1 cellular context compared by ENCODE assay signal in the genomic region with DNA sequence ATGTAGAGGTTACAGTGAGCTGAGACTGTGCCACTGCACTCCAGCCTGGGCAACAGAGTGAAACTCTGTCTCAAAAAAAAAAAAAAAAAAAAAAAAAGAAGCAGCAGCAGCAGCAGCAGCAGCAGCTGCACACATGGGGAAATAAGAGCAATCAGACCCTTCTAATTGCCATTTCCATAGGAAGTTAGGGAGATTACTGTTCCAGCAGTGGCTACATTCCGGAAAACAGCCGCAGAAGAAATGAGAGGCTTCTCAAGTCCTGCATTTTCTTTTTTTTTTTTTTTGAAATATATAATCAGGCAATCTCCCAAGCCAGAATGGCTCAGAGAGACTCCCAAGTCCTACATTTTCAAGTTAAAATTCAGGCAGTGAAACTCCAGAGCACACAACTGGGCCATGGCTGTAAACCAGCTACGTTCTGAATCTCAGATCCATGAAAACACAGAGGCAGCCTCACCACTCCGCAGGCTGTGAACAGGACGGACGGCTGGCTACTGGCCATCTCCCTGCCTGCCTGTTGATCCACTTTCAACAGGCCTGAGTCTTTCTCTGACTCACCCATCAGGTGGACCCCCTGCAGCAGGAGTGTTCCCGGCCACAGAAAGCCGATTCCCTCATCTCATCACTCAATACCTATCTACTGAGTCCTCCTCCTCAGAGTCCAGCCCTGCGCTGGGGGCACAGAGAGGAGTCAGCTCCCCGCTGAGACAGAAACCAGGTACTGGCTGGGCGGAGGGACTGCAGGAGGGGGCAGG.
TF ChIP-seq lines count a peak whose summit lies in the region.

No MANE protein-coding gene starts in this region.

TF ChIP-seq in GM23338, 12 proteins besides CTCF, POLR2A, EP300 and RAD21 (continued from another document):
- TF ChIP-seq REST (IDR thresholded peaks at IDR 0.05; ENCODE audit: unreplicated experiment) (no peak), JUNB (IDR thresholded peaks at IDR 0.05; ENCODE audit: unreplicated experiment) (no peak), ZNF114 (CRISPR knock-in tag; IDR thresholded peaks at IDR 0.05) (no peak), POLR2AphosphoS5 (IDR thresholded peaks at IDR 0.05; ENCODE audit: low read depth) (no peak), ZNF331 (CRISPR knock-in tag; IDR thresholded peaks at IDR 0.05; ENCODE audit: low read depth) (no peak), CREB1 (CRISPR knock-in tag; IDR thresholded peaks at IDR 0.05; ENCODE audit: low read depth) (no peak), STAT1 (IDR thresholded peaks at IDR 0.05; ENCODE audit: unreplicated experiment) (no peak), EZH2phosphoT487 (IDR thresholded peaks at IDR 0.05; ENCODE audit: unreplicated experiment) (no peak), NANOG (IDR thresholded peaks at IDR 0.05; ENCODE audit: borderline replicate concordance) (no peak), EZH2 (IDR thresholded peaks at IDR 0.05; ENCODE audit: low read depth, unreplicated experiment) (no peak), ETS1 (IDR thresholded peaks at IDR 0.05) (no peak)
